Comparison of ENCODE assay signal across 19 cellular contexts in genomic region chr4:30847157-30847556, GRCh38.
"Had no signal": no experiment of that assay in that cellular context is flagged by ENCODE, and none has a peak within 500 bp of the region (broad histone marks: within the 10 kb centered on the region; RNA-seq: fewer than 3 reads in every experiment).

No MANE protein-coding gene starts in this region.

- H3K27ac Mint-ChIP-seq: activated CD4-positive, alpha-beta memory T cell treated with anti-CD3 and anti-CD28 coated beads for 36 hours; activated naive CD4-positive, alpha-beta T cell treated with anti-CD3 and anti-CD28 coated beads, Interleukin-2, amount 50 U/mL, for 72 hours; natural killer cell had no signal

- DNase-seq: activated CD4-positive, alpha-beta memory T cell treated with anti-CD3 and anti-CD28 coated beads for 36 hours; activated CD4-positive, alpha-beta T cell treated with anti-CD3 and anti-CD28 coated beads for 1 hour; activated effector memory CD4-positive, alpha-beta T cell treated with anti-CD3 and anti-CD28 coated beads, Interleukin-2, amount 50 U/mL, for 16 hours; activated T-cell treated with anti-CD3 and anti-CD28 coated beads, Interleukin-2, amount 50 U/mL, for 4 hours; amniotic stem cell; body of pancreas; cortex of kidney; effector memory CD4-positive, alpha-beta T cell; gastrocnemius medialis; heart right ventricle; mucosa of descending colon; natural killer cell; stimulated activated CD4-positive, alpha-beta T cell treated with anti-CD3 and anti-CD28 coated beads, Interleukin-15, amount 100 ng/mL, for 24 hours; stomach; T-helper 9 cell had no signal

- H3K4me1 Mint-ChIP-seq: central memory CD8-positive, alpha-beta T cell; natural killer cell had no signal

- H3K4me1 ChIP-seq: body of pancreas, gastrocnemius medialis had no signal

- H3K4me3 ChIP-seq: body of pancreas, gastrocnemius medialis, heart right ventricle, lung, mucosa of descending colon, stomach had no signal

- H3K36me3 Mint-ChIP-seq: activated CD4-positive, alpha-beta memory T cell treated with anti-CD3 and anti-CD28 coated beads for 36 hours; activated naive CD4-positive, alpha-beta T cell treated with anti-CD3 and anti-CD28 coated beads, Interleukin-2, amount 50 U/mL, for 72 hours; natural killer cell had no signal

- H3K36me3 ChIP-seq: gastrocnemius medialis, heart right ventricle, stomach had no signal

- H3K9me3 ChIP-seq: body of pancreas, gastrocnemius medialis, heart right ventricle, mucosa of descending colon, stomach had no signal

- H3K27me3 ChIP-seq: body of pancreas, gastrocnemius medialis, heart right ventricle, stomach had no signal

- H3K4me3 Mint-ChIP-seq: activated CD4-positive, alpha-beta memory T cell treated with anti-CD3 and anti-CD28 coated beads for 36 hours; activated T-cell treated with anti-CD3 and anti-CD28 coated beads, Interleukin-2, amount 50 U/mL, for 4 hours; central memory CD8-positive, alpha-beta T cell; natural killer cell had no signal

- H3K27ac ChIP-seq: body of pancreas, epithelial cell of prostate, gastrocnemius medialis, heart right ventricle, stomach had no signal

- H3K27me3 Mint-ChIP-seq: activated CD4-positive, alpha-beta memory T cell treated with anti-CD3 and anti-CD28 coated beads for 36 hours; central memory CD8-positive, alpha-beta T cell had no signal

- ATAC-seq: activated naive CD4-positive, alpha-beta T cell treated with anti-CD3 and anti-CD28 coated beads, Interleukin-2, amount 50 U/mL, for 72 hours; activated T-cell treated with anti-CD3 and anti-CD28 coated beads, Interleukin-2, amount 50 U/mL, for 4 hours; body of pancreas; gastrocnemius medialis; mucosa of descending colon; natural killer cell had no signal
